15 cellular contexts compared by ENCODE assay signal in the genomic region with DNA sequence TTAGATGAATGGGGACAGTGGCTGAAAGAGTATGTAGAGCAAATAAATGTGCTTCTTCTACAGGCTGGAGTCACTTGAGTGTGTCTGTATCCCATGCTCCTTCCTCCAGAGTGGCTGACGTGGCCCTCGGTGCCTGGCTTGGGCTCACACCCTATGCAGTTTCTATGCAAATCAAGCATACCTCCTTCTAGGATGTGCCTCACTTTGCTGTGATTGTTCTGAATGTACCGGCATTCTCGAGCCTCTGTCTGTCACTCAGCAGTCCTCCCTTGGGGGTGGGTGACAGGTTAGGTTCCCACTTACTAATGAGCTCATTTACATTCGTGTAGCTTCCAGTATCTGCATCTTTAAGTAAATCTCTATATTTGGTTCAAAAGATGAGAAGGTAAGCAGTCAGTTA. TPM values are rescaled to one million over a fixed set of nuclear protein-coding genes. Genes with fewer than 3 reads are reported as not detected.
DNase-seq lines count a peak whose midpoint lies in the region; ATAC-seq and TF ChIP-seq lines count a peak whose summit lies in the region.
"Had no signal": no experiment of that assay in that cellular context is flagged by ENCODE, and none has a peak within 500 bp of the region (broad histone marks: within the 10 kb centered on the region; RNA-seq: fewer than 3 reads in every experiment).

No MANE protein-coding gene starts in this region.

- H3K9me3 ChIP-seq in neural cell (ENCODE audit: low read length): no peaks in the 10 kb centered on the region
- H3K9me3 ChIP-seq: lower lobe of right lung, pancreas had no signal

- H3K27me3 ChIP-seq in neural cell (ENCODE audit: insufficient read depth, low read depth, low read length): no peaks in the 10 kb centered on the region

- H3K9ac ChIP-seq in neural cell (ENCODE audit: low read length): peak overlapping the region; percentile 18

- no peaks in the 10 kb centered on the region for H4K20me1 ChIP-seq in neural cell (ENCODE audit: insufficient read depth)

- no peak for DNase-seq in stimulated activated CD4-positive, alpha-beta T cell treated with anti-CD3 and anti-CD28 coated beads, Interleukin-15, amount 100 ng/mL, for 24 hours
- DNase-seq in cerebellum (ENCODE audit: low spot score) (no peak), SKM-1 treated with dmso at 0.1 percent for 144 hours (lab: John Stamatoyannopoulos, UW; ENCODE audit: unreplicated experiment) (no peak), mesenteric fat pad (ENCODE audit: low spot score) (no peak)
- DNase-seq: activated B cell treated with CpG ODN at 0.5 μM for 24 hours; effector memory CD8-positive, alpha-beta T cell; lower lobe of right lung; pancreas; SIG-M5; stimulated activated CD4-positive, alpha-beta T cell treated with anti-CD3 and anti-CD28 coated beads, Interleukin-1b, Interleukin-23, amount 100 ng/mL, for 48 hours; stimulated activated naive CD4-positive, alpha-beta T cell treated with Interleukin-2 at 50 U/mL for 16 hours had no signal

- no peak for TF ChIP-seq CTCF in neural cell (IDR thresholded peaks at IDR 0.05; ENCODE audit: poor library complexity, severe bottlenecking)

- peak overlapping the region; percentile 2 for H3K4me2 ChIP-seq in neural cell (ENCODE audit: low read length)

- no peaks in the 10 kb centered on the region for H3K36me3 ChIP-seq in neural cell (ENCODE audit: insufficient read depth, low read length)
- H3K36me3 ChIP-seq: lower lobe of right lung, pancreas had no signal

- ATAC-seq in GM18873 (IDR thresholded peaks at IDR 0.05; ENCODE audit: low FRiP score, unreplicated experiment): peak; percentile 60
- ATAC-seq in GM21825 (IDR thresholded peaks at IDR 0.05; ENCODE audit: unreplicated experiment): peak; percentile 63
- peak; percentile 58 for ATAC-seq in HG03280 (IDR thresholded peaks at IDR 0.05; ENCODE audit: unreplicated experiment)
- ATAC-seq: pancreas had no signal

- H3K79me2 ChIP-seq in neural cell (replicated peaks; ENCODE audit: insufficient read depth, low read length): no peaks in the 10 kb centered on the region

- H3K27ac ChIP-seq in neural cell (ENCODE audit: low read length): peak overlapping the region; percentile 73
- H3K27ac ChIP-seq: lower lobe of right lung, pancreas had no signal

- no peaks in the 10 kb centered on the region for H3F3A ChIP-seq in neural cell (ENCODE audit: insufficient read depth, low read length, poor library complexity, severe bottlenecking)

- no peak overlapping the region for H2AFZ ChIP-seq in neural cell (ENCODE audit: low read depth, low read length)

- peak overlapping the region; percentile 33 for H3K4me3 ChIP-seq in neural cell (ENCODE audit: low read length)
- H3K4me3 ChIP-seq: lower lobe of right lung, pancreas had no signal

- no peaks in the 10 kb centered on the region for H3K9me2 ChIP-seq in neural cell (ENCODE audit: insufficient read depth, low read length)

- TF ChIP-seq EP300 in neural cell (conservative IDR thresholded peaks at IDR 0.05; ENCODE audit: poor library complexity, severe bottlenecking): peak; percentile 41

- TF ChIP-seq RAD21 in neural cell (conservative IDR thresholded peaks at IDR 0.05): no peak

TF ChIP-seq in neural cell, 6 proteins besides CTCF, POLR2A, EP300 and RAD21:
- TF ChIP-seq POLR2AphosphoS5 (IDR thresholded peaks at IDR 0.05) (peak; percentile 29), MXI1 (conservative IDR thresholded peaks at IDR 0.05; ENCODE audit: poor library complexity, severe bottlenecking) (no peak)

RNA-seq across cellular contexts. Expression of gene HDDC2, which starts 55.1 kb away (rescaled TPM):
- 72.1 and 75.2 TPM in 2 replicates for polyA plus RNA-seq in neural cell
- polyA minus RNA-seq in neural cell: 35.3 and 35.4 TPM in 2 replicates
- total RNA-seq in cerebellum: 36.0 TPM
- 53.9 TPM for total RNA-seq in mesenteric fat pad
